In genomic region chr7:92335574-92335973, GRCh38 we compare ENCODE assay signal across 26 cellular contexts.
DNase-seq lines count a peak whose midpoint lies in the region; ATAC-seq, FAIRE-seq and TF ChIP-seq lines count a peak whose summit lies in the region.
"Had no signal": no experiment of that assay in that cellular context is flagged by ENCODE, and none has a peak within 500 bp of the region (broad histone marks: within the 10 kb centered on the region; RNA-seq: fewer than 3 reads in every experiment).

No MANE protein-coding gene starts in this region.

- DNase-seq in activated T-cell treated with anti-CD3 and anti-CD28 coated beads, Interleukin-2, amount 50 U/mL, for 72 hours = no peak
- DNase-seq in activated T-cell treated with anti-CD3 and anti-CD28 coated beads for 4 hours (no peak), RCC 7860 (ENCODE audit: low spot score) (no peak), iPS-NIHi11 (ENCODE audit: low spot score) (no peak), GM23248 (no peak), colonic mucosa (no peak)
- DNase-seq in central memory CD8-positive, alpha-beta T cell (ENCODE audit: low spot score in 2 of 2) = no peak
- DNase-seq: 8988T; ACHN; BE2C; C1 segment of cervical spinal cord; CD4-positive, alpha-beta memory T cell; CD4-positive, CD25-positive, alpha-beta regulatory T cell; CD8-positive, alpha-beta memory T cell; COR-L47; DMS 273 treated with DMSO at 0.1 percent for 48 hours; DMS153; DMS53; DMS79; DND-41; EL; GF-D8 had no signal

- peak; percentile 16 for FAIRE-seq in RCC 7860 (lab: Jason Lieb, UNC)
- FAIRE-seq: GM12891, GM19239 had no signal

- H3K27ac ChIP-seq in GM23248 = no peak overlapping the region
- no peak overlapping the region for H3K27ac ChIP-seq in colonic mucosa
- H3K27ac ChIP-seq: BLaER1 had no signal

- intact Hi-C loops in colonic mucosa (cut with DNase I) = no loop called here

- H3K27me3 Mint-ChIP-seq in activated T-cell treated with anti-CD3 and anti-CD28 coated beads, Interleukin-2, amount 50 U/mL, for 72 hours (ENCODE audit: low read depth) = no peaks in the 10 kb centered on the region
- no peaks in the 10 kb centered on the region for H3K27me3 Mint-ChIP-seq in central memory CD8-positive, alpha-beta T cell
- H3K27me3 Mint-ChIP-seq: CD4-positive, alpha-beta memory T cell; CD4-positive, CD25-positive, alpha-beta regulatory T cell; CD8-positive, alpha-beta memory T cell had no signal

- H3K9ac ChIP-seq in GM23248 (no peak overlapping the region), colonic mucosa (ENCODE audit: low read depth in 2 of 2, low read length in 2 of 2) (no peak overlapping the region)
- H3K9ac ChIP-seq: BLaER1 had no signal

- H3K9me2 ChIP-seq in GM23248 (ENCODE audit: insufficient read depth) = no peaks in the 10 kb centered on the region

- H3K9me3 ChIP-seq in GM23248 (ENCODE audit: low read depth) = no peaks in the 10 kb centered on the region
- no peaks in the 10 kb centered on the region for H3K9me3 ChIP-seq in colonic mucosa
- H3K9me3 ChIP-seq: BE2C had no signal

- in situ Hi-C loops in GM23248 (cut with MboI) = no loop called here

- H2AFZ ChIP-seq in GM23248 = no peak overlapping the region

- H3K4me1 ChIP-seq in GM23248 (ENCODE audit: insufficient read depth) = no peaks in the 10 kb centered on the region
- H3K4me1 ChIP-seq in colonic mucosa = no peaks in the 10 kb centered on the region
- H3K4me1 ChIP-seq: BE2C, BLaER1 had no signal

- TF ChIP-seq CTCF in colonic mucosa (IDR thresholded peaks at IDR 0.05) = no peak

- no peaks in the 10 kb centered on the region for H3K27me3 ChIP-seq in GM23248 (replicated peaks; ENCODE audit: insufficient read depth)
- H3K27me3 ChIP-seq in colonic mucosa = no peaks in the 10 kb centered on the region
- H3K27me3 ChIP-seq: BE2C, BLaER1 had no signal

- no peak for ATAC-seq in activated T-cell treated with anti-CD3 and anti-CD28 coated beads, Interleukin-2, amount 50 U/mL, for 72 hours (replicated peaks in 1 of 2)
- no peak for ATAC-seq in central memory CD8-positive, alpha-beta T cell (replicated peaks; ENCODE audit: extremely low read depth, poor library complexity, severe bottlenecking)

- H3K36me3 Mint-ChIP-seq in activated T-cell treated with anti-CD3 and anti-CD28 coated beads, Interleukin-2, amount 50 U/mL, for 72 hours (ENCODE audit: insufficient read depth in 2 of 2) = peaks cover 1 to 12% of the 10 kb centered on the region in 2 donors
- peaks cover 7% of the 10 kb centered on the region for H3K36me3 Mint-ChIP-seq in central memory CD8-positive, alpha-beta T cell (ENCODE audit: insufficient read depth)

- H3K4me3 Mint-ChIP-seq in activated T-cell treated with anti-CD3 and anti-CD28 coated beads, Interleukin-2, amount 50 U/mL, for 72 hours = no peak overlapping the region
- H3K4me3 Mint-ChIP-seq in central memory CD8-positive, alpha-beta T cell = no peak overlapping the region
- H3K4me3 Mint-ChIP-seq: CD14-positive monocyte; CD4-positive, alpha-beta memory T cell; CD4-positive, CD25-positive, alpha-beta regulatory T cell; CD8-positive, alpha-beta memory T cell had no signal

- H3F3A ChIP-seq in GM23248 (ENCODE audit: insufficient read depth) = no peaks in the 10 kb centered on the region

- H3K4me1 Mint-ChIP-seq in activated T-cell treated with anti-CD3 and anti-CD28 coated beads, Interleukin-2, amount 50 U/mL, for 72 hours (ENCODE audit: low read depth) = no peaks in the 10 kb centered on the region
- peaks cover 9% of the 10 kb centered on the region for H3K4me1 Mint-ChIP-seq in central memory CD8-positive, alpha-beta T cell
- H3K4me1 Mint-ChIP-seq: CD14-positive monocyte; CD4-positive, alpha-beta memory T cell; CD8-positive, alpha-beta memory T cell had no signal

- H3K4me2 ChIP-seq in GM23248 (ENCODE audit: unreplicated experiment) = no peak overlapping the region
- H3K4me2 ChIP-seq: BLaER1 had no signal

- H3K9me3 Mint-ChIP-seq in activated T-cell treated with anti-CD3 and anti-CD28 coated beads, Interleukin-2, amount 50 U/mL, for 72 hours = peaks cover 0 to 5% of the 10 kb centered on the region in 2 donors
- no peaks in the 10 kb centered on the region for H3K9me3 Mint-ChIP-seq in central memory CD8-positive, alpha-beta T cell

- H3K36me3 ChIP-seq in GM23248 (ENCODE audit: low read depth) (peaks cover 9% of the 10 kb centered on the region), colonic mucosa (no peaks in the 10 kb centered on the region)
- H3K36me3 ChIP-seq: BE2C had no signal

- H4K20me1 ChIP-seq in GM23248 (ENCODE audit: insufficient read depth) = no peaks in the 10 kb centered on the region
- H4K20me1 ChIP-seq: BLaER1 had no signal

- H3K4me3 ChIP-seq in GM23248 (no peak overlapping the region), colonic mucosa (no peak overlapping the region)
- H3K4me3 ChIP-seq: BLaER1 had no signal

- no peaks in the 10 kb centered on the region for H3K79me2 ChIP-seq in GM23248 (ENCODE audit: insufficient read depth)

- peak overlapping the region; percentile 51 for H3K27ac Mint-ChIP-seq in activated T-cell treated with anti-CD3 and anti-CD28 coated beads, Interleukin-2, amount 50 U/mL, for 72 hours
- H3K27ac Mint-ChIP-seq in central memory CD8-positive, alpha-beta T cell (ENCODE audit: low read depth) = peak overlapping the region; percentile 0
- H3K27ac Mint-ChIP-seq: CD4-positive, alpha-beta memory T cell; CD4-positive, CD25-positive, alpha-beta regulatory T cell; CD8-positive, alpha-beta memory T cell had no signal
